Comparison of ENCODE assay signal across 33 cellular contexts in the genomic region with DNA sequence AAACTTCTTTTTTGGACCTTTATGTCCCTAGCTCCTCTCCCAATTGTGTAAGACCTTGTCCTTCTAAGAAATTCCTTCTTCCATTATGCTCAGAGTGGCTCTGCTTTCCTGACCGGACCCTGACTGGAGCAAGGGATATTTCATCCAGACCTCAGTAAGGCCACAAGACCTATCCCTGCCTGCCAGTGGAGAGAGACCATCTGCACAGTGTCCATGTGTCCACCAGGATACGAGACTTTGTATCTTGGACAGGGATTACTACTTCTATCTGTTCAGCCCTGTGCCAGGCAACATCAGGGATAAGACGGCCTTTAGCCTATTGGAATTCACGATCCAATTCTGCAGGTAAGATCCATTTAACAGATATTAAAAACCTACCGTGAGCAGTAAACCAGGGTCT. TPM values are rescaled to one million over a fixed set of nuclear protein-coding genes. Genes with fewer than 3 reads are reported as not detected.
"Had no signal": no experiment of that assay in that cellular context is flagged by ENCODE, and none has a peak within 500 bp of the region (broad histone marks: within the 10 kb centered on the region; RNA-seq: fewer than 3 reads in every experiment).

No MANE protein-coding gene starts in this region.

- H3K4me1 ChIP-seq: left ventricle myocardium inferior, parathyroid adenoma, right atrium auricular region, stomach, testis, transverse colon, upper lobe of left lung, vagina had no signal

- H3K9me3 ChIP-seq: left ventricle myocardium inferior, neutrophil, right atrium auricular region, stomach, testis, thyroid gland, transverse colon, upper lobe of left lung, vagina had no signal

- H3K36me3 Mint-ChIP-seq: mesothelial cell of epicardium; naive B cell; natural killer cell; neural progenitor cell; stimulated activated naive B cell treated with anti-CD40 and anti-IgM and Interleukin-4, amounts not matched to agents 10 μg/mL and 1 μg/mL and 100 μg/mL, for 72 hours had no signal

- DNase-seq: islet precursor cell; left ventricle myocardium inferior; mesendoderm; naive B cell; natural killer cell; nephron progenitor cell; occipital lobe; stimulated activated CD4-positive, alpha-beta T cell treated with anti-CD3 and anti-CD28 coated beads, Interleukin-12 subunit alpha, Interleukin-12 subunit beta, amount 100 ng/mL, for 4 hours; stimulated activated CD4-positive, alpha-beta T cell treated with anti-CD3 and anti-CD28 coated beads, Interleukin-15, amount 100 ng/mL, for 24 hours; stimulated activated CD4-positive, alpha-beta T cell treated with anti-CD3 and anti-CD28 coated beads, Interleukin-2, amount 100 ng/mL, for 24 hours; stimulated activated CD4-positive, alpha-beta T cell treated with anti-CD3 and anti-CD28 coated beads, Interleukin-4, amount 100 ng/mL, for 1 hour; stimulated activated naive B cell treated with anti-CD40 and anti-IgM and Interleukin-4, amounts not matched to agents 10 μg/mL and 1 μg/mL and 100 μg/mL, for 72 hours; stimulated activated naive CD8-positive, alpha-beta T cell treated with anti-CD3 and anti-CD28 coated beads, Interleukin-15, Interleukin-2, amounts not matched to agents 100 U/mL and 50 U/mL, for 24 hours; stomach; testis; transverse colon; upper lobe of left lung had no signal

- H3K27ac ChIP-seq: left ventricle myocardium inferior, neural progenitor cell, neutrophil, parathyroid adenoma, right atrium auricular region, skin epidermis, stomach, testis, thyroid gland, transverse colon, upper lobe of left lung, vagina had no signal

- ATAC-seq: natural killer cell; sciatic nerve; stimulated activated naive B cell treated with anti-CD40 and anti-IgM and Interleukin-4, amounts not matched to agents 10 μg/mL and 1 μg/mL and 100 μg/mL, for 72 hours; stimulated activated naive CD8-positive, alpha-beta T cell treated with anti-CD3 and anti-CD28 coated beads, Interleukin-15, Interleukin-2, amounts not matched to agents 100 U/mL and 50 U/mL, for 24 hours had no signal

- H3K9ac ChIP-seq: neural progenitor cell, parathyroid adenoma had no signal

- H3K79me2 ChIP-seq: parathyroid adenoma had no signal

- H3K4me2 ChIP-seq: neural progenitor cell had no signal

- H3K36me3 ChIP-seq: left ventricle myocardium inferior, neural progenitor cell, neutrophil, right atrium auricular region, stomach, thyroid gland, transverse colon, upper lobe of left lung, vagina had no signal

- H3K9me3 Mint-ChIP-seq: mesothelial cell of epicardium; naive B cell; natural killer cell; nephron progenitor cell; neural progenitor cell; stimulated activated naive B cell treated with anti-CD40 and anti-IgM and Interleukin-4, amounts not matched to agents 10 μg/mL and 1 μg/mL and 100 μg/mL, for 72 hours had no signal

- H3K27me3 ChIP-seq: right atrium auricular region, stomach, testis, thyroid gland, transverse colon, upper lobe of left lung, vagina had no signal

- H2AFZ ChIP-seq: parathyroid adenoma had no signal

- H3K4me3 Mint-ChIP-seq: mesothelial cell of epicardium; naive B cell; natural killer cell; nephron progenitor cell; neural progenitor cell; stimulated activated naive B cell treated with anti-CD40 and anti-IgM and Interleukin-4, amounts not matched to agents 10 μg/mL and 1 μg/mL and 100 μg/mL, for 72 hours had no signal

- H3K27ac Mint-ChIP-seq: mesothelial cell of epicardium; natural killer cell; nephron progenitor cell; neural progenitor cell; stimulated activated naive B cell treated with anti-CD40 and anti-IgM and Interleukin-4, amounts not matched to agents 10 μg/mL and 1 μg/mL and 100 μg/mL, for 72 hours had no signal

- H3K4me1 Mint-ChIP-seq: mesothelial cell of epicardium; naive B cell; natural killer cell; stimulated activated naive B cell treated with anti-CD40 and anti-IgM and Interleukin-4, amounts not matched to agents 10 μg/mL and 1 μg/mL and 100 μg/mL, for 72 hours had no signal

- H3K4me3 ChIP-seq: left ventricle myocardium inferior, lung, neural progenitor cell, right atrium auricular region, skin epidermis, stomach, testis, thyroid gland, transverse colon, upper lobe of left lung, vagina had no signal

RNA-seq across cellular contexts. Expression of gene ATOH7, which starts 7.2 kb away (rescaled TPM):
- total RNA-seq: kidney epithelial cell, left ventricle myocardium inferior, lung, mononuclear cell, natural killer cell, osteocyte, posterior vena cava, pulmonary artery endothelial cell, right atrium auricular region, stomach, thyroid gland, upper lobe of left lung, urinary bladder, vagina had no signal
